In the genomic region with DNA sequence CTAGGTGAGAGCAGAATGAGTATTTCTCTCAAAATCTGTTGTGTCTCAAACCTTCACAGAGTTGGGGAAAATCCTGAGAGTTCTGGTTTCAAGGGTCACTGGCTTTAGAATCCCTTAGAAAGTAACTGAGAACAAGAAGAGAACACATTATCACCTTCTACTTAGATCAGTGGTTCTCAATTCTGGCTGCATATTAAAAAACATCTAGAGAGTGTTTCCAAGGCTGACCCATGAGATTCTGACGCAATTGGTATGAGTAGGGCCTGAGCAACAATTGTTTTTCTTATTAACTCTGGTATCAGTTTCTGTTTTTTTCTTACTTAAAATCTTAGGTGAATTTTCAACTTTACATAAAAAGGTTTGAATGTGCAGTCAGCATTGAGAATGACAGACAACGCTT, we compare ENCODE assay signal across 26 cellular contexts.
"Had no signal": no experiment of that assay in that cellular context is flagged by ENCODE, and none has a peak within 500 bp of the region (broad histone marks: within the 10 kb centered on the region; RNA-seq: fewer than 3 reads in every experiment).

No MANE protein-coding gene starts in this region.

- FAIRE-seq: small intestine, urothelium cell line had no signal

- H3K9ac ChIP-seq: neural progenitor cell, parathyroid adenoma had no signal

- H3K79me2 ChIP-seq: hepatocyte, parathyroid adenoma had no signal

- H3K4me3 ChIP-seq: heart right ventricle, hepatocyte, left ventricle myocardium inferior, lung, neural progenitor cell, psoas muscle, right atrium auricular region, right lobe of liver, spleen, tibial artery, upper lobe of right lung had no signal

- H2AFZ ChIP-seq: hepatocyte, neural progenitor cell, parathyroid adenoma had no signal

- H3K4me2 ChIP-seq: hepatocyte, neural progenitor cell had no signal

- ATAC-seq: heart right ventricle; natural killer cell; psoas muscle; right lobe of liver; stimulated activated effector memory CD8-positive, alpha-beta T cell treated with anti-CD3 and anti-CD28 coated beads, Interleukin-12 subunit alpha, Interleukin-12 subunit beta, amount 100 ng/mL, for 72 hours; upper lobe of right lung had no signal

- H3K27me3 ChIP-seq: hepatocyte, neural progenitor cell, neutrophil, right atrium auricular region, right lobe of liver, tibial artery, upper lobe of right lung had no signal

- H3K27ac ChIP-seq: heart right ventricle, hepatocyte, left ventricle myocardium inferior, neural progenitor cell, neutrophil, parathyroid adenoma, psoas muscle, right atrium auricular region, right lobe of liver, spleen, tibial artery, upper lobe of right lung had no signal

- H3K36me3 ChIP-seq: heart right ventricle, left ventricle myocardium inferior, neural progenitor cell, neutrophil, right atrium auricular region, right lobe of liver, spleen, tibial artery, upper lobe of right lung had no signal

- H3K4me1 ChIP-seq: left ventricle myocardium inferior, parathyroid adenoma, right atrium auricular region, right lobe of liver, spleen, tibial artery, upper lobe of right lung had no signal

- H3K9me3 ChIP-seq: heart right ventricle, left ventricle myocardium inferior, neutrophil, psoas muscle, right atrium auricular region, right lobe of liver, spleen, tibial artery, upper lobe of right lung had no signal

- DNase-seq: heart right ventricle; islet precursor cell; left ventricle myocardium inferior; mesendoderm; naive B cell; natural killer cell; nephron progenitor cell; occipital lobe; psoas muscle; right lobe of liver; small intestine; spleen; stimulated activated CD4-positive, alpha-beta T cell treated with anti-CD3 and anti-CD28 coated beads, Interleukin-4, amount 100 ng/mL, for 24 hours; stimulated activated naive CD4-positive, alpha-beta T cell; substantia nigra; tibial artery; trophoblast cell; upper lobe of right lung had no signal
